In genomic region chrX:318739-319578, GRCh38 we compare ENCODE assay signal across 8 cellular contexts.
A peak's percentile ranks its signal among the peaks of the same experiment; 100 is the strongest.
DNase-seq lines count a peak whose midpoint lies in the region; ATAC-seq and TF ChIP-seq lines count a peak whose summit lies in the region.

Gene GTPBP6 (minus strand): TSS chrX:318796. CDS start chrX:318787, 9 bp downstream.

- H3K4me3 Mint-ChIP-seq in nephron, result peak within 1 kb of the TSS; percentile 91 to 95 (median 91)

- no peak for TF ChIP-seq EP300 in Ishikawa (IDR thresholded peaks at IDR 0.05; ENCODE audit: borderline replicate concordance)

- H3K9ac ChIP-seq in stomach smooth muscle (ENCODE audit: low read length in 2 of 2), result peak within 1 kb of the TSS; percentile 77 to 80

- H3K9me3 Mint-ChIP-seq in nephron, result no peaks in the 10 kb centered on the region

- H3K4me1 Mint-ChIP-seq in nephron, result peaks cover 11% of the 10 kb centered on the region

- peaks cover 7 to 17% of the 10 kb centered on the region in 2 donors for H3K27me3 ChIP-seq in stomach smooth muscle (ENCODE audit: control insufficient read depth in 1 of 2, insufficient read depth in 2 of 2, low read length in 2 of 2)

- peak; percentile 81 for ATAC-seq in GM21528 (IDR thresholded peaks at IDR 0.05; ENCODE audit: low FRiP score, unreplicated experiment)

- TF ChIP-seq CTCF in nephron (IDR thresholded peaks at IDR 0.05; ENCODE audit: unreplicated experiment in 3 of 3), result no peak

- DNase-seq in CMK (ENCODE audit: low read depth) (peak; percentile 99), activated T-cell treated with anti-CD3 and anti-CD28 coated beads for 1 hour (ENCODE audit: low read depth) (peak; percentile 97), fibroblast of gingiva (ENCODE audit: low read depth) (peak; percentile 100), NCI-H187 treated with DMSO at 0.1 percent for 48 hours (lab: John Stamatoyannopoulos, UW) (no peak)

- H3K4me1 ChIP-seq in stomach smooth muscle (ENCODE audit: control insufficient read depth, insufficient read depth, low read length), result peaks cover 28% of the 10 kb centered on the region

- no peak for TF ChIP-seq RAD21 in Ishikawa (IDR thresholded peaks at IDR 0.05; ENCODE audit: low read depth)

- H3K36me3 ChIP-seq in stomach smooth muscle (ENCODE audit: control insufficient read depth in 2 of 2, insufficient read depth in 2 of 2, low read length in 2 of 2), result peaks cover 7 to 12% of the 10 kb centered on the region in 2 donors

- H3K4me3 ChIP-seq in stomach smooth muscle (ENCODE audit: low read length in 2 of 2), result peak within 1 kb of the TSS; percentile 73 to 82

- peaks cover 9% of the 10 kb centered on the region for H3K27me3 Mint-ChIP-seq in nephron (ENCODE audit: low read depth)

- H3K9me3 ChIP-seq in stomach smooth muscle (ENCODE audit: control insufficient read depth in 2 of 2, low read length in 2 of 2), result no peaks in the 10 kb centered on the region

- H3K27ac ChIP-seq in stomach smooth muscle (ENCODE audit: low read length), result peak within 1 kb of the TSS; percentile 67

- peaks cover 5% of the 10 kb centered on the region for H3K36me3 Mint-ChIP-seq in nephron (ENCODE audit: low read depth)

- peak within 1 kb of the TSS; percentile 91 to 99 (median 99) for H3K27ac Mint-ChIP-seq in nephron

TF ChIP-seq in Ishikawa, 13 proteins besides CTCF, POLR2A, EP300 and RAD21:
- TF ChIP-seq TEAD4 (IDR thresholded peaks at IDR 0.05) (no peak), TAF1 (IDR thresholded peaks at IDR 0.05; ENCODE audit: low read depth) (no peak), NFIC (IDR thresholded peaks at IDR 0.05) (no peak), TCF12 (IDR thresholded peaks at IDR 0.05; ENCODE audit: low read depth) (no peak), USF1 (IDR thresholded peaks at IDR 0.05) (peak; percentile 99), ZBTB7A (IDR thresholded peaks at IDR 0.05; ENCODE audit: low read depth) (no peak), YY1 (IDR thresholded peaks at IDR 0.05; ENCODE audit: low read depth) (no peak), EGR1 (IDR thresholded peaks at IDR 0.05) (peak; percentile 80), CEBPB (IDR thresholded peaks at IDR 0.05) (no peak), CREB1 (IDR thresholded peaks at IDR 0.05; ENCODE audit: low read depth) (no peak), FOXM1 (IDR thresholded peaks at IDR 0.05; ENCODE audit: borderline replicate concordance, low read depth) (no peak)
- TF ChIP-seq, protein P1, sequence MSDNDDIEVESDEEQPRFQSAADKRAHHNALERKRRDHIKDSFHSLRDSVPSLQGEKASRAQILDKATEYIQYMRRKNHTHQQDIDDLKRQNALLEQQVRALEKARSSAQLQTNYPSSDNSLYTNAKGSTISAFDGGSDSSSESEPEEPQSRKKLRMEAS (IDR thresholded peaks at IDR 0.05), result peak; percentile 39; the same call in 1 of the 2 replicates
- TF ChIP-seq, protein P2, sequence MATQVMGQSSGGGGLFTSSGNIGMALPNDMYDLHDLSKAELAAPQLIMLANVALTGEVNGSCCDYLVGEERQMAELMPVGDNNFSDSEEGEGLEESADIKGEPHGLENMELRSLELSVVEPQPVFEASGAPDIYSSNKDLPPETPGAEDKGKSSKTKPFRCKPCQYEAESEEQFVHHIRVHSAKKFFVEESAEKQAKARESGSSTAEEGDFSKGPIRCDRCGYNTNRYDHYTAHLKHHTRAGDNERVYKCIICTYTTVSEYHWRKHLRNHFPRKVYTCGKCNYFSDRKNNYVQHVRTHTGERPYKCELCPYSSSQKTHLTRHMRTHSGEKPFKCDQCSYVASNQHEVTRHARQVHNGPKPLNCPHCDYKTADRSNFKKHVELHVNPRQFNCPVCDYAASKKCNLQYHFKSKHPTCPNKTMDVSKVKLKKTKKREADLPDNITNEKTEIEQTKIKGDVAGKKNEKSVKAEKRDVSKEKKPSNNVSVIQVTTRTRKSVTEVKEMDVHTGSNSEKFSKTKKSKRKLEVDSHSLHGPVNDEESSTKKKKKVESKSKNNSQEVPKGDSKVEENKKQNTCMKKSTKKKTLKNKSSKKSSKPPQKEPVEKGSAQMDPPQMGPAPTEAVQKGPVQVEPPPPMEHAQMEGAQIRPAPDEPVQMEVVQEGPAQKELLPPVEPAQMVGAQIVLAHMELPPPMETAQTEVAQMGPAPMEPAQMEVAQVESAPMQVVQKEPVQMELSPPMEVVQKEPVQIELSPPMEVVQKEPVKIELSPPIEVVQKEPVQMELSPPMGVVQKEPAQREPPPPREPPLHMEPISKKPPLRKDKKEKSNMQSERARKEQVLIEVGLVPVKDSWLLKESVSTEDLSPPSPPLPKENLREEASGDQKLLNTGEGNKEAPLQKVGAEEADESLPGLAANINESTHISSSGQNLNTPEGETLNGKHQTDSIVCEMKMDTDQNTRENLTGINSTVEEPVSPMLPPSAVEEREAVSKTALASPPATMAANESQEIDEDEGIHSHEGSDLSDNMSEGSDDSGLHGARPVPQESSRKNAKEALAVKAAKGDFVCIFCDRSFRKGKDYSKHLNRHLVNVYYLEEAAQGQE (IDR thresholded peaks at IDR 0.05; ENCODE audit: low read depth), result no peak
